8 cellular contexts compared by ENCODE assay signal in the genomic region with DNA sequence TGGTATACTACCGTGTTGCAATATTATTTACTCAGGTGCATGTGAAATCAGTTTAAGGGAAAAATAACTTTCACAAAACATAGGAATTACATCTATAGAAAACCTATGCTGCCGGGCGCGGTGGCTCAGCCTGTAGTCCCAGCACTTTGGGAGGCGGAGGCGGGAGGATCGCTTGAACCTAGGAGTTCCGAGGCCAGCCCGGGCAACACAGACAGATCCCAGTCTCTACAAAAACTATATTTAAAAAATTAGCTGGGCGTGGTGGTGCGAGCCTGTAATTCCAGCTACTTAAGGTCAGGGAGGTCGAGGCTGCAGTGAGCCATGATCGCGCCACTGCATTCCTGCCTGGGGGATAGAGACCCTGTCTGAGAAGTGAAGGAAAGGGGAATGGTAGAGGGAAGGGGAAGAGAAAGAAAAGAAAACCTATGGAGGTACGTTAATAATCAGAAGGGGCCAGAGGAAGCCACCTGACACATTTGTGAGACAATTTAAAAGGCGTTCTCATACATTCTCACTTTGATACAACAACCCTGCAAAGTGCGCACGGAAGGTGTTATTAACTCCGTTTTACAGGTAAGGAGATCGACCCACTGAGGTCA. TPM values are rescaled to one million over a fixed set of nuclear protein-coding genes. Genes with fewer than 3 reads are reported as not detected.
DNase-seq lines count a peak whose midpoint lies in the region; ATAC-seq and TF ChIP-seq lines count a peak whose summit lies in the region.

No MANE protein-coding gene starts in this region.

- 29 to 33% (median 30%) methylated on average over 20 of the region's 20 CpGs for WGBS in heart left ventricle, 4 donors

- ATAC-seq in heart left ventricle = peak in 3 of 4 donors; percentile 3 to 23 (median 17)
- no peak for ATAC-seq in HG02840 (IDR thresholded peaks at IDR 0.05; ENCODE audit: low FRiP score, unreplicated experiment)
- no peak for ATAC-seq in GM18520 (IDR thresholded peaks at IDR 0.05; ENCODE audit: unreplicated experiment)

- peak overlapping the region; percentile 74 for H3K4me3 ChIP-seq in H7 (ENCODE audit: insufficient read depth, low read depth, low read length)
- peak overlapping the region; percentile 54 for H3K4me3 ChIP-seq in WERI-Rb-1 (ENCODE audit: low read depth, low read length)
- H3K4me3 ChIP-seq in heart left ventricle = peak overlapping the region; percentile 65 to 95 (median 82)
- peak overlapping the region; percentile 71 for H3K4me3 ChIP-seq in skeletal muscle cell (ENCODE audit: low read depth, low read length)

- DNase-seq in H7 (no peak), WERI-Rb-1 (peak; percentile 10), heart left ventricle (no peak), skeletal muscle cell (ENCODE audit: low read depth) (no peak), GM10266 (ENCODE audit: extremely low spot score) (no peak), NCI-H2196 (lab: John Stamatoyannopoulos, UW; ENCODE audit: unreplicated experiment) (no peak)

- H3K27ac ChIP-seq in WERI-Rb-1 = peak overlapping the region; percentile 71
- H3K27ac ChIP-seq in heart left ventricle = peak overlapping the region in 11 of 12 donors; percentile 61 to 89 (median 85)

- H3K4me1 ChIP-seq in heart left ventricle = peaks cover 0 to 29% (median 14%) of the 10 kb centered on the region in 12 donors

- TF ChIP-seq POLR2A in heart left ventricle (IDR thresholded peaks at IDR 0.05) = no peak

- intact Hi-C loops in heart left ventricle (cut with DNase I) = loop anchor here in 2 of 10 donors (1.0 to 2.0 kb wide), 2 partner anchors 26 to 27 kb away; a partner anchor contains a TSS

- H3K36me3 ChIP-seq in H7 (replicated peaks; ENCODE audit: control insufficient read depth, insufficient read depth, low read length) = peaks cover 1% of the 10 kb centered on the region; the same call in 1 of the 2 replicates
- H3K36me3 ChIP-seq in WERI-Rb-1 = peaks cover 25% of the 10 kb centered on the region
- peaks cover 0 to 29% (median 22%) of the 10 kb centered on the region in 9 donors for H3K36me3 ChIP-seq in heart left ventricle

- H3K27me3 ChIP-seq in H7 (ENCODE audit: control insufficient read depth, insufficient read depth, low read length) (peaks cover 15% of the 10 kb centered on the region), WERI-Rb-1 (ENCODE audit: insufficient read depth, low read depth, severe bottlenecking) (no peaks in the 10 kb centered on the region), heart left ventricle (no peaks in the 10 kb centered on the region)

- TF ChIP-seq CTCF in WERI-Rb-1 (IDR thresholded peaks at IDR 0.05; ENCODE audit: low read depth, low read length) = no peak
- TF ChIP-seq CTCF in heart left ventricle (IDR thresholded peaks at IDR 0.05) = no peak
- no peak for TF ChIP-seq CTCF in GM10266 (IDR thresholded peaks at IDR 0.05; ENCODE audit: control insufficient read depth, insufficient read depth, low read depth, missing control alignments)

- H3K9me3 ChIP-seq in WERI-Rb-1 (ENCODE audit: severe bottlenecking) (peaks cover 3% of the 10 kb centered on the region), heart left ventricle (peaks cover 0 to 5% (median 0%) of the 10 kb centered on the region in 12 donors)

RNA-seq across cellular contexts. Expression of a gene that starts 0.5 kb away (rescaled TPM):
- total RNA-seq in H7 (2014; rRNA removed; shearing (Covaris generic)) = 1.8 and 4.8 TPM in 2 replicates
- total RNA-seq in heart left ventricle = 10 to 100 TPM in 6 of 9 donors, 1 to 10 TPM in 3; 8.5 to 18.5 (median 12.8) TPM
- 10 to 100 TPM in 1 of 2 donors, 1 to 10 TPM in 1; 8.2 to 15.8 TPM for polyA plus RNA-seq in heart left ventricle

RNA-seq across cellular contexts. Expression of a gene that starts 27.1 kb away (rescaled TPM):
- 13.0 and 16.3 TPM in 2 replicates for total RNA-seq in H7 (2014; rRNA removed; shearing (Covaris generic))
- total RNA-seq in heart left ventricle = 10 to 100 TPM; 21.0 to 38.9 (median 25.9) TPM
- 10 to 100 TPM in 1 of 2 donors, 1 to 10 TPM in 1; 4.9 to 10.4 TPM for polyA plus RNA-seq in heart left ventricle

RNA-seq across cellular contexts. Expression of a gene that starts 52.3 kb away (rescaled TPM):
- 49.7 and 51.3 TPM in 2 replicates for total RNA-seq in H7 (2014; rRNA removed; shearing (Covaris generic))
- total RNA-seq in heart left ventricle = 10 to 100 TPM; 48.5 to 66.8 (median 59.0) TPM
- polyA plus RNA-seq in heart left ventricle = 10 to 100 TPM; 29.3 to 70.1 TPM

Comparison
In these comparisons a context has a peak if more than half of its experiments do, and no peak if none do; other contexts are left out.
1. ATAC-seq: peak in heart left ventricle (3 of 4); none in HG02840 (single experiment) and GM18520 (single experiment).
2. Peak in every context shown above with its lines, with median percentiles within 50 percentile points of each other: H3K4me3 ChIP-seq.